1 cellular context compared by ENCODE assay signal in the genomic region with DNA sequence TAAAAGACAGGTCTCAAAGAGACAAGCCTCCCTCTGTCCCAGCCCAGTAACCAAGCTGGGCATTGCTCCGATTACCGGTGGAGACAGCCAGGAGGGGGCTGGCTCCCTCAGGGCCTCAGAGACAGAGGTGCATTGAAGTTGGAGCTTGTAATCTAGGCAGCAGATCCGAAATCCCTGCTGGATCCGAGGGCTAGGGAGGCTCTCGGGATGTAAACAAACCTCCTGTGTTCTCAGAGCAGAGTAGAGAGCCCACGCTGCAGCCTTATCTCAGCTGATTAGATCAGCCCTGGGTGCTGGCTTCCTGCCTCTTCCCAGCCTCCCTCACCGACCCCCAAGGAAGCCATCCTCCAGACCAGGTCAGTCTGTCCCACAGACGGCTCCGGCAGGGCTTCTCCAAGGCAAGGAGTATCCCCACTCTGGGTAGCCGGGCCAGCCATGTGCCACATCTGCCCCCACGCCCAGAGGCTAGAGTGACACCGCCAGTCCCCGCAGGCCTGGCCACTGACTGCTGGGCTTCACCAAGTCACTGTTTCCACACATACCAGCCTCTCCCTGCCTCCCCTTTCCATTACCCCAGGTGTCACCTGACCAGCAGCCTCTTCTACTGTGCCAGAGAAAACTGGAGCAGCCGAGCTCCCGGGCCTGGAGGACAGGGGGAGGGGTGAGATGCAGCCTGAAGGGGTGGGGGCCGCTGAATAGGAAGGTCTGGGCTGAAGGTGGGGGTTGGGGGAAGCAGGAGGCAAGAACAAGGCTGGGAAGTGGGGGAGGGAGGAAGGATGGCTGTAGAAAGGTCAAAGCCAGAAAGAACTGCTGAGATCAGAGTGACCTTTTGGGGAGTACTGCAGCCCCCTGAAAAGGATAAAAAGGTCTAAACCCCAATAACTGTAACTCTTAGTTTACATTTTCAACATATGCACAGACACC.
TF ChIP-seq lines count a peak whose summit lies in the region.

No MANE protein-coding gene starts in this region.

TF ChIP-seq in IMR-90, 13 proteins besides CTCF, POLR2A, EP300 and RAD21:
- TF ChIP-seq FOS (IDR thresholded peaks at IDR 0.05; ENCODE audit: low read depth, low read length): no peak
- TF ChIP-seq NFE2L2 (IDR thresholded peaks at IDR 0.05; ENCODE audit: low read depth, low read length): no peak
- TF ChIP-seq MAFK (IDR thresholded peaks at IDR 0.05; ENCODE audit: low read depth, low read length): no peak
- no peak for TF ChIP-seq CHD1 (IDR thresholded peaks at IDR 0.05; ENCODE audit: low read depth, low read length)
- no peak for TF ChIP-seq ELK1 (IDR thresholded peaks at IDR 0.05; ENCODE audit: borderline replicate concordance, low read depth, low read length)
- TF ChIP-seq SMC3 (IDR thresholded peaks at IDR 0.05; ENCODE audit: low read depth, low read length): no peak
- TF ChIP-seq USF2 (IDR thresholded peaks at IDR 0.05; ENCODE audit: low read depth, low read length): peak; percentile 67
- peak; percentile 13; the same call in 1 of the 2 replicates for TF ChIP-seq MAZ (IDR thresholded peaks at IDR 0.05; ENCODE audit: borderline replicate concordance, low read depth, low read length)
- no peak for TF ChIP-seq CEBPB (IDR thresholded peaks at IDR 0.05; ENCODE audit: low read depth, low read length)
- no peak for TF ChIP-seq RCOR1 (IDR thresholded peaks at IDR 0.05; ENCODE audit: insufficient replicate concordance, low read length)
- no peak for TF ChIP-seq BHLHE40 (IDR thresholded peaks at IDR 0.05; ENCODE audit: low read depth, low read length)
- no peak for TF ChIP-seq RFX5 (IDR thresholded peaks at IDR 0.05; ENCODE audit: low read depth, low read length)
- 0 out of 2 replicates have a peak, but pooled peaks have one; percentile 65 for TF ChIP-seq MXI1 (IDR thresholded peaks at IDR 0.05; ENCODE audit: borderline replicate concordance, low read depth, low read length)
